Comparison of ENCODE assay signal across 18 cellular contexts in genomic region chr11:118054712-118055640, GRCh38. TPM values are rescaled to one million over a fixed set of nuclear protein-coding genes. Genes with fewer than 3 reads are reported as not detected.
"Had no signal": no experiment of that assay in that cellular context is flagged by ENCODE, and none has a peak within 500 bp of the region (broad histone marks: within the 10 kb centered on the region; RNA-seq: fewer than 3 reads in every experiment).

No MANE protein-coding gene starts in this region.

- H3K4me1 Mint-ChIP-seq: WTC11 had no signal

- H3K27ac Mint-ChIP-seq: activated CD8-positive, alpha-beta T cell treated with anti-CD3 and anti-CD28 coated beads, Interleukin-2, amount 10 ng/mL, durations not matched to agents 7 days and 5 days; WTC11 had no signal

- H3K36me3 ChIP-seq: lower lobe of right lung, right atrium auricular region, thoracic aorta, vagina had no signal

- H3K27me3 ChIP-seq: hepatocyte, right atrium auricular region, vagina had no signal

- H3K9ac ChIP-seq: SK-N-SH had no signal

- H3K4me2 ChIP-seq: hepatocyte, SK-N-SH had no signal

- H3K9me3 ChIP-seq: lower lobe of right lung, right atrium auricular region, SK-N-SH, thoracic aorta, vagina had no signal

- H3K4me3 Mint-ChIP-seq: activated CD8-positive, alpha-beta T cell treated with anti-CD3 and anti-CD28 coated beads, Interleukin-2, amount 10 ng/mL, durations not matched to agents 7 days and 5 days; naive thymus-derived CD8-positive, alpha-beta T cell; WTC11 had no signal

- H3K9me3 Mint-ChIP-seq: naive thymus-derived CD8-positive, alpha-beta T cell; WTC11 had no signal

- H3K4me3 ChIP-seq: hepatocyte, lower lobe of right lung, right atrium auricular region, thoracic aorta, vagina had no signal

- DNase-seq: activated CD4-positive, alpha-beta T cell treated with anti-CD3 and anti-CD28 coated beads for 48 hours; activated CD8-positive, alpha-beta T cell treated with anti-CD3 and anti-CD28 coated beads, Interleukin-2, amount 10 ng/mL, durations not matched to agents 7 days and 5 days; central memory CD4-positive, alpha-beta T cell; cortex of kidney; effector memory CD4-positive, alpha-beta T cell; kidney glomerular epithelial cell; lower lobe of right lung; midbrain; naive thymus-derived CD8-positive, alpha-beta T cell; SK-N-SH; stimulated activated naive CD8-positive, alpha-beta T cell treated with anti-CD3 and anti-CD28 coated beads, Interleukin-15, Interleukin-2, amounts not matched to agents 100 U/mL and 50 U/mL, for 24 hours; T-helper 1 cell had no signal

- H3K79me2 ChIP-seq: hepatocyte had no signal

- H2AFZ ChIP-seq: hepatocyte had no signal

- H3K4me1 ChIP-seq: lower lobe of right lung, right atrium auricular region, vagina had no signal

- ATAC-seq: activated CD8-positive, alpha-beta T cell treated with anti-CD3 and anti-CD28 coated beads, Interleukin-2, amount 10 ng/mL, durations not matched to agents 7 days and 5 days; lower lobe of right lung; naive thymus-derived CD8-positive, alpha-beta T cell; stimulated activated naive CD8-positive, alpha-beta T cell treated with anti-CD3 and anti-CD28 coated beads, Interleukin-15, Interleukin-2, amounts not matched to agents 100 U/mL and 50 U/mL, for 24 hours; WTC11 had no signal

- H3K27ac ChIP-seq: epithelial cell of prostate, hepatocyte, lower lobe of right lung, right atrium auricular region, thoracic aorta, vagina had no signal

- H3K36me3 Mint-ChIP-seq: naive thymus-derived CD8-positive, alpha-beta T cell; WTC11 had no signal

RNA-seq across cellular contexts. Expression of gene TMPRSS4, which starts 21.9 kb away (rescaled TPM):
- total RNA-seq: naive thymus-derived CD8-positive, alpha-beta T cell; right atrium auricular region had no signal

RNA-seq across cellular contexts. Expression of gene SMIM35, which starts 31.8 kb away (rescaled TPM):
- total RNA-seq: lower lobe of right lung, right atrium auricular region, thoracic aorta, vagina, WTC11 had no signal
